Comparison of ENCODE assay signal across 11 cellular contexts in genomic region chr7:138396251-138397070, GRCh38.
A peak's percentile ranks its signal among the peaks of the same experiment; 100 is the strongest.
DNase-seq lines count a peak whose midpoint lies in the region; ATAC-seq and TF ChIP-seq lines count a peak whose summit lies in the region.
"Had no signal": no experiment of that assay in that cellular context is flagged by ENCODE, and none has a peak within 500 bp of the region (broad histone marks: within the 10 kb centered on the region; RNA-seq: fewer than 3 reads in every experiment).

No MANE protein-coding gene starts in this region.

- peak; percentile 87 for ATAC-seq in GM18505 (IDR thresholded peaks at IDR 0.05; ENCODE audit: unreplicated experiment)
- peak; percentile 88 for ATAC-seq in GM21576 (IDR thresholded peaks at IDR 0.05; ENCODE audit: unreplicated experiment)
- ATAC-seq in HG03439 (IDR thresholded peaks at IDR 0.05; ENCODE audit: unreplicated experiment): peak; percentile 71
- ATAC-seq: heart right ventricle had no signal

- no peak overlapping the region for H3K27ac ChIP-seq in caudate nucleus (ENCODE audit: low read depth, low read length)
- H3K27ac ChIP-seq: heart right ventricle had no signal

- TF ChIP-seq POLR2A in GM18505 (IDR thresholded peaks at IDR 0.05; ENCODE audit: borderline replicate concordance, extremely low read depth, insufficient read depth, insufficient read length): no peak

- DNase-seq in kidney tubule cell (ENCODE audit: low spot score) (peak; percentile 87), caudate nucleus (lab: John Stamatoyannopoulos, UW) (no peak), H4 (ENCODE audit: low spot score) (no peak), SIG-M5 treated with dmso at 0.1 percent for 504 hours (lab: John Stamatoyannopoulos, UW; ENCODE audit: unreplicated experiment) (no peak)
- no peak for DNase-seq in stimulated activated CD4-positive, alpha-beta T cell treated with anti-CD3 and anti-CD28 coated beads, Interleukin-15, amount 100 ng/mL, for 24 hours
- DNase-seq: amygdala, DMS153, heart right ventricle had no signal
